8 cellular contexts compared by ENCODE assay signal in the genomic region with DNA sequence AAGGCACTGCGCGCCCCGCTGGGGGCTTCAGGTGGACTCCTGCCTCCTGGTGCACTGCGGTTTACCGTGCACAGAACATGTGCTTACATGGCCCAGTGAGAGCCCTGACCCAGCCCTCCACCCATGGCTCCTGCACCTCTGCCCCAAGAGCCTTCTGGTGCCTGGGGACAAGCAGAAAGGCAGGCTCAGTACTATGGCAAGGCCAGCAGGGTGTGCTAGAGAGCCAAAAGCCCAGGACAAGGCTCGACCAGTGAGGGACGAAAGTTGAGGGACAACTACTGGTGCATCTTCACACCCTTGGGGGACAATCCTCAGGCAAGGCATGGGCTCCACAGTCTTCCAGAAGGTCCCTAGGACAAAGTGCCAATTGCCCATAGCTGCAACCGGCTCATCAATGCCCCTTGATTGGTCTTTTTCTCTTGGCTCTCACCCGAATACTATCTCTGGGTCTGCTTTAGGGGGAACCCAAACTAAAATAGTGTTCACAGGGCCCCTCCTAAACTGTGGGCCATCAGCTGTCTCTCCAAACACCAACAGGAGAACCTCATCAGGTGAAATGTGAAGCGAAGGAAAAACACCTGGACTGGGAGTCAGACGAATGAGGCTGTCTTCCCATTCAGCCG. TPM values are rescaled to one million over a fixed set of nuclear protein-coding genes. Genes with fewer than 3 reads are reported as not detected.
DNase-seq lines count a peak whose midpoint lies in the region; TF ChIP-seq lines count a peak whose summit lies in the region.

No MANE protein-coding gene starts in this region.

- H3K27me3 Mint-ChIP-seq in osteocyte (ENCODE audit: unreplicated experiment) (peaks cover 4% of the 10 kb centered on the region), type B pancreatic cell (no peaks in the 10 kb centered on the region)

- no peaks in the 10 kb centered on the region for H3K4me1 ChIP-seq in Peyer's patch

- TF ChIP-seq CTCF in 22Rv1 (IDR thresholded peaks at IDR 0.05) (peak; percentile 90), GM12873 (IDR thresholded peaks at IDR 0.05; ENCODE audit: insufficient read depth, low read depth, low read length, missing control alignments) (peak; percentile 99), Peyer's patch (IDR thresholded peaks at IDR 0.05) (peak; percentile 22 to 87 (median 80)), fibroblast of villous mesenchyme (IDR thresholded peaks at IDR 0.05; ENCODE audit: insufficient read depth, low read depth, low read length) (peak; percentile 89), osteocyte (IDR thresholded peaks at IDR 0.05) (peak; percentile 89), type B pancreatic cell (conservative IDR thresholded peaks at IDR 0.05) (peak; percentile 86)

- H3K9me3 Mint-ChIP-seq in osteocyte (ENCODE audit: unreplicated experiment) (no peaks in the 10 kb centered on the region), type B pancreatic cell (no peaks in the 10 kb centered on the region)

- no peaks in the 10 kb centered on the region for H3K9me3 ChIP-seq in Peyer's patch

- peaks cover 2% of the 10 kb centered on the region for H3K36me3 Mint-ChIP-seq in osteocyte (ENCODE audit: unreplicated experiment)
- no peaks in the 10 kb centered on the region for H3K36me3 Mint-ChIP-seq in type B pancreatic cell

- no peaks in the 10 kb centered on the region for H3K36me3 ChIP-seq in Peyer's patch

- H3K27ac Mint-ChIP-seq in osteocyte (ENCODE audit: unreplicated experiment) (no peak overlapping the region), type B pancreatic cell (no peak overlapping the region)

- no peaks in the 10 kb centered on the region for H3K27me3 ChIP-seq in Peyer's patch

- H3K4me1 Mint-ChIP-seq in osteocyte (ENCODE audit: unreplicated experiment), result peaks cover 3% of the 10 kb centered on the region
- H3K4me1 Mint-ChIP-seq in type B pancreatic cell (ENCODE audit: unreplicated experiment), result no peaks in the 10 kb centered on the region

- H3K4me3 ChIP-seq in Peyer's patch, result no peak overlapping the region
- no peak overlapping the region for H3K4me3 ChIP-seq in fibroblast of villous mesenchyme (ENCODE audit: low read depth, low read length)

- H3K27ac ChIP-seq in 22Rv1, result no peak overlapping the region
- H3K27ac ChIP-seq in Peyer's patch, result no peak overlapping the region

- H3K4me3 Mint-ChIP-seq in osteocyte (ENCODE audit: unreplicated experiment), result no peak overlapping the region
- no peak overlapping the region for H3K4me3 Mint-ChIP-seq in type B pancreatic cell

- peak; percentile 78 for DNase-seq in HT-29 (ENCODE audit: low spot score)
- DNase-seq in Peyer's patch, result peak; percentile 24 to 78 (median 76)
- DNase-seq in activated T-helper 1 cell treated with anti-CD3 and anti-CD28 coated beads, Interleukin-2, amount 50 U/mL, for 16 hours (ENCODE audit: low read depth in 1 of 2, low spot score in 1 of 2), result peak; percentile 30 to 32
- peak; percentile 56 for DNase-seq in fibroblast of villous mesenchyme (ENCODE audit: low read depth)
- no peak for DNase-seq in osteocyte (ENCODE audit: extremely low spot score, unreplicated experiment)
- DNase-seq in type B pancreatic cell (ENCODE audit: extremely low spot score, unreplicated experiment), result no peak

- no peak for TF ChIP-seq POLR2A in Peyer's patch (IDR thresholded peaks at IDR 0.05)

RNA-seq across cellular contexts. Expression of gene PGA5, which starts 13.5 kb away (rescaled TPM):
- not detected in 2 replicates for total RNA-seq in HT-29 (2014; rRNA removed; shearing (Covaris generic))
- total RNA-seq in Peyer's patch (not detected), fibroblast of villous mesenchyme (not detected in 2 replicates), osteocyte (not detected in 2 replicates), type B pancreatic cell (ENCODE audit: low replicate concordance) (0.62 and 2.9 TPM in 2 replicates)

RNA-seq across cellular contexts. Expression of gene PGA4, which starts 32.4 kb away (rescaled TPM):
- 1.0 TPM in 1 of 2 replicates, not detected in the other for total RNA-seq in HT-29 (2014; rRNA removed; shearing (Covaris generic))
- total RNA-seq in Peyer's patch (not detected), fibroblast of villous mesenchyme (not detected in 2 replicates), osteocyte (not detected in 2 replicates), type B pancreatic cell (ENCODE audit: low replicate concordance) (1.6 and 7.0 TPM in 2 replicates)

RNA-seq across cellular contexts. Expression of gene VWCE, which starts 40.6 kb away (rescaled TPM):
- not detected in 2 replicates for total RNA-seq in HT-29 (2014; rRNA removed; shearing (Covaris generic))
- 1 to 10 TPM in 1 of 4 donors, under 1 TPM in 1, not detected in 2; 0.85 to 1.2 TPM for total RNA-seq in Peyer's patch
- total RNA-seq in fibroblast of villous mesenchyme, result 1.3 and 2.2 TPM in 2 replicates
- total RNA-seq in osteocyte, result 8.8 and 10.7 TPM in 2 replicates
- 5.4 and 20.0 TPM in 2 replicates for total RNA-seq in type B pancreatic cell (ENCODE audit: low replicate concordance)

RNA-seq across cellular contexts. Expression of gene PGA3, which starts 51.2 kb away (rescaled TPM):
- total RNA-seq in HT-29 (2014; rRNA removed; shearing (Covaris generic)), result 0.34 TPM in 1 of 2 replicates, not detected in the other
- total RNA-seq in Peyer's patch (not detected), fibroblast of villous mesenchyme (0.64 TPM in 1 of 2 replicates, not detected in the other), osteocyte (not detected in 2 replicates), type B pancreatic cell (ENCODE audit: low replicate concordance) (1.3 TPM in 1 of 2 replicates, not detected in the other)

Comparison
In these comparisons a context has a peak if more than half of its experiments do, and no peak if none do; other contexts are left out.
1. DNase-seq: peak in HT-29 (single experiment), Peyer's patch (3 of 3), activated T-helper 1 cell treated with anti-CD3 and anti-CD28 coated beads, Interleukin-2, amount 50 U/mL, for 16 hours (2 of 2) and fibroblast of villous mesenchyme (single experiment); none in osteocyte (single experiment) and type B pancreatic cell (single experiment).
2. Peak in every context shown above with its lines, with median percentiles within 50 percentile points of each other: CTCF ChIP-seq.